Comparison of ENCODE assay signal across 29 cellular contexts in genomic region chr3:23189183-23189582, GRCh38.
"Had no signal": no experiment of that assay in that cellular context is flagged by ENCODE, and none has a peak within 500 bp of the region (broad histone marks: within the 10 kb centered on the region; RNA-seq: fewer than 3 reads in every experiment).

No MANE protein-coding gene starts in this region.

- H3K9me3 ChIP-seq: esophagus squamous epithelium, heart right ventricle, left lung, mucosa of descending colon, prostate gland, right atrium auricular region, stomach, thyroid gland, vagina had no signal

- DNase-seq: cortex of kidney; dorsolateral prefrontal cortex; effector CD4-positive, alpha-beta T cell; erythroblast; esophagus squamous epithelium; foreskin melanocyte; glutamatergic neuron; heart right ventricle; hippocampal formation; left cardiac atrium; left lung; mesenchymal stem cell; mucosa of descending colon; naive thymus-derived CD4-positive, alpha-beta T cell; nephron progenitor cell; nucleus accumbens; stimulated activated CD4-positive, alpha-beta T cell treated with anti-CD3 and anti-CD28 coated beads, Interleukin-2, amount 100 ng/mL, for 24 hours; stimulated activated CD4-positive, alpha-beta T cell treated with anti-CD3 and anti-CD28 coated beads, Interleukin-4, amount 100 ng/mL, for 24 hours; stimulated activated naive CD4-positive, alpha-beta T cell treated with Interleukin-2 at 50 U/mL for 16 hours; stomach; thyroid gland had no signal

- H3K4me3 Mint-ChIP-seq: mesothelial cell of epicardium; naive thymus-derived CD4-positive, alpha-beta T cell; nephron progenitor cell; stimulated activated effector memory CD8-positive, alpha-beta T cell treated with anti-CD3 and anti-CD28 coated beads, Interleukin-12 subunit alpha, Interleukin-12 subunit beta, amount 100 ng/mL, for 72 hours had no signal

- H3K27me3 ChIP-seq: esophagus squamous epithelium, left lung, stomach, thyroid gland, vagina had no signal

- H3K4me2 ChIP-seq: smooth muscle cell had no signal

- H3K27ac ChIP-seq: dorsolateral prefrontal cortex, esophagus squamous epithelium, heart right ventricle, left lung, prostate gland, right atrium auricular region, stomach, thyroid gland, vagina had no signal

- FAIRE-seq: islet of Langerhans had no signal

- H3K36me3 ChIP-seq: esophagus squamous epithelium, heart right ventricle, left lung, prostate gland, right atrium auricular region, stomach, thyroid gland, vagina had no signal

- H3K9me3 Mint-ChIP-seq: mesothelial cell of epicardium; naive thymus-derived CD4-positive, alpha-beta T cell; nephron progenitor cell; stimulated activated effector memory CD8-positive, alpha-beta T cell treated with anti-CD3 and anti-CD28 coated beads, Interleukin-12 subunit alpha, Interleukin-12 subunit beta, amount 100 ng/mL, for 72 hours had no signal

- H3K4me3 ChIP-seq: dorsolateral prefrontal cortex, esophagus squamous epithelium, heart right ventricle, left lung, mucosa of descending colon, prostate gland, right atrium auricular region, smooth muscle cell, stomach, thyroid gland, vagina had no signal

- H3K27ac Mint-ChIP-seq: mesothelial cell of epicardium; naive thymus-derived CD4-positive, alpha-beta T cell; nephron progenitor cell; stimulated activated effector memory CD8-positive, alpha-beta T cell treated with anti-CD3 and anti-CD28 coated beads, Interleukin-12 subunit alpha, Interleukin-12 subunit beta, amount 100 ng/mL, for 72 hours had no signal

- H3K4me1 ChIP-seq: esophagus squamous epithelium, left lung, prostate gland, right atrium auricular region, stomach, thyroid gland, vagina had no signal

- ATAC-seq: left cardiac atrium; left lung; mucosa of descending colon; naive thymus-derived CD4-positive, alpha-beta T cell; sciatic nerve; stimulated activated effector memory CD8-positive, alpha-beta T cell treated with anti-CD3 and anti-CD28 coated beads, Interleukin-12 subunit alpha, Interleukin-12 subunit beta, amount 100 ng/mL, for 72 hours had no signal

- H3K4me1 Mint-ChIP-seq: nephron progenitor cell; stimulated activated effector memory CD8-positive, alpha-beta T cell treated with anti-CD3 and anti-CD28 coated beads, Interleukin-12 subunit alpha, Interleukin-12 subunit beta, amount 100 ng/mL, for 72 hours had no signal

- H3K36me3 Mint-ChIP-seq: mesothelial cell of epicardium; naive thymus-derived CD4-positive, alpha-beta T cell; stimulated activated effector memory CD8-positive, alpha-beta T cell treated with anti-CD3 and anti-CD28 coated beads, Interleukin-12 subunit alpha, Interleukin-12 subunit beta, amount 100 ng/mL, for 72 hours had no signal
